17 cellular contexts compared by ENCODE assay signal in the genomic region with DNA sequence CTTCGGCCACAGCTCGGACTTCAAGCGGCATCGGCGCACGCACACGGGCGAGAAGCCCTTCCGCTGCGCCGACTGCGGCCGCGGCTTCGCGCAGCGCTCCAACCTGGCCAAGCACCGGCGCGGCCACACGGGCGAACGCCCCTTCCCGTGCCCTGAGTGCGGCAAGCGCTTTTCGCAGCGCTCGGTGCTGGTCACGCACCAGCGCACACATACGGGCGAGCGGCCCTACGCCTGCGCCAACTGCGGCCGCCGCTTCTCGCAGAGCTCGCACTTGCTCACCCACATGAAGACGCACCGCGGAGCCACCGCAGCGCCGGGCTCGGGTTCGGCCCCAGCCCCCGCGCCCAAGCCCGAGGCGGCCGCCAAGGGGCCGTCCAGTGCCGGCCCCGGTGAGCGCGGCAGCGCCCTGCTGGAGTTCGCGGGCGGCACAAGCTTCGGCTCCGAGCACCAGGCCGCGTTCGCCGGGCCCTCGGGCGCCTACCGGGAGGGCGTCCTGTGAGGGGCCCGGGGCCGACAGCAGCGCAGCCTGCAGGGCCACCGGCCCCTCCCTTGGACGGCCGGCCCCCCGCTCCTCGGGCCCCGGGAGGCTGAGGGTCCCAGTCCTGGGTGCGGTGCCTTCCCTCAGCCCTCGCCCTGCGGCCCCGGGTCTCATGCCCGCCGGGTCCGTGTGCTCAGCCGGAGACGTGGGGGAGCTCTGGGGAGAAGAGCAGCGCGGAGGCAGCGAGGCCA. TPM values are rescaled to one million over a fixed set of nuclear protein-coding genes. Genes with fewer than 3 reads are reported as not detected.
A peak's percentile ranks its signal among the peaks of the same experiment; 100 is the strongest.
DNase-seq lines count a peak whose midpoint lies in the region; ATAC-seq, FAIRE-seq and TF ChIP-seq lines count a peak whose summit lies in the region.
"Had no signal": no experiment of that assay in that cellular context is flagged by ENCODE, and none has a peak within 500 bp of the region (broad histone marks: within the 10 kb centered on the region; RNA-seq: fewer than 3 reads in every experiment).

No MANE protein-coding gene starts in this region.

- WGBS in small intestine, 3 donors: 94 to 98% (median 98%) methylated on average over 71 to 94 of the region's 94 CpGs

- H3K27me3 Mint-ChIP-seq in activated CD4-positive, alpha-beta T cell treated with anti-CD3 and anti-CD28 coated beads for 36 hours: no peaks in the 10 kb centered on the region
- H3K27me3 Mint-ChIP-seq: CD8-positive, alpha-beta memory T cell had no signal

- in situ Hi-C loops in GM13976 (cut with MboI; ENCODE audit: low sequenced_read_pairs, unreplicated experiment): no loop called here

- CTCF ChIA-PET in activated CD4-positive, alpha-beta T cell treated with anti-CD3 and anti-CD28 coated beads for 36 hours (lab: Charles Lee): no interaction called here

- no peak overlapping the region for H3K27ac Mint-ChIP-seq in activated CD4-positive, alpha-beta T cell treated with anti-CD3 and anti-CD28 coated beads for 36 hours
- H3K27ac Mint-ChIP-seq: CD8-positive, alpha-beta memory T cell had no signal

- no peak overlapping the region for H3K4me3 Mint-ChIP-seq in activated CD4-positive, alpha-beta T cell treated with anti-CD3 and anti-CD28 coated beads for 36 hours
- H3K4me3 Mint-ChIP-seq: CD8-positive, alpha-beta memory T cell had no signal

- H3K9me3 ChIP-seq in upper lobe of right lung: no peaks in the 10 kb centered on the region
- no peaks in the 10 kb centered on the region for H3K9me3 ChIP-seq in small intestine (ENCODE audit: control insufficient read depth, low read depth)
- H3K9me3 ChIP-seq: HAP-1 had no signal

- ATAC-seq in esophagus mucosa (peak; percentile 24), upper lobe of right lung (no peak), HG03457 (IDR thresholded peaks at IDR 0.05; ENCODE audit: unreplicated experiment) (no peak)
- no peak for ATAC-seq in activated CD4-positive, alpha-beta T cell treated with anti-CD3 and anti-CD28 coated beads for 36 hours

- TF ChIP-seq CTCF in GM13976 (IDR thresholded peaks at IDR 0.05; ENCODE audit: borderline replicate concordance, control extremely low read depth, extremely low read depth, insufficient read depth, missing control alignments) (no peak), upper lobe of right lung (IDR thresholded peaks at IDR 0.05) (no peak)

- H3K36me3 ChIP-seq in upper lobe of right lung: peaks cover 18% of the 10 kb centered on the region
- peaks cover 26 to 28% of the 10 kb centered on the region in 2 donors for H3K36me3 ChIP-seq in small intestine (ENCODE audit: control insufficient read depth in 2 of 2, insufficient read depth in 2 of 2, low read length in 2 of 2)

- peaks cover 36% of the 10 kb centered on the region for H3K36me3 Mint-ChIP-seq in activated CD4-positive, alpha-beta T cell treated with anti-CD3 and anti-CD28 coated beads for 36 hours (ENCODE audit: low read depth)

- H3K9me3 Mint-ChIP-seq in activated CD4-positive, alpha-beta T cell treated with anti-CD3 and anti-CD28 coated beads for 36 hours (ENCODE audit: low read depth): no peaks in the 10 kb centered on the region

- FAIRE-seq in small intestine (lab: Jason Lieb, UNC): no peak

- H3K27ac ChIP-seq in upper lobe of right lung (no peak overlapping the region), small intestine (ENCODE audit: low read depth in 1 of 2, low read length in 1 of 2) (no peak overlapping the region)
- H3K27ac ChIP-seq: BLaER1 had no signal

- POLR2A ChIA-PET in activated CD4-positive, alpha-beta T cell treated with anti-CD3 and anti-CD28 coated beads for 36 hours (lab: Charles Lee): no interaction called here

- H3K4me1 ChIP-seq in upper lobe of right lung (no peaks in the 10 kb centered on the region), small intestine (ENCODE audit: control insufficient read depth in 2 of 2, insufficient read depth in 1 of 2, low read depth in 1 of 2, low read length in 1 of 2) (no peaks in the 10 kb centered on the region)
- H3K4me1 ChIP-seq: HAP-1 had no signal

- H3K27me3 ChIP-seq in upper lobe of right lung: no peaks in the 10 kb centered on the region
- H3K27me3 ChIP-seq in small intestine (ENCODE audit: control insufficient read depth in 2 of 2, insufficient read depth in 2 of 2, low read length in 2 of 2): no peaks in the 10 kb centered on the region
- H3K27me3 ChIP-seq: BLaER1 had no signal

- peaks cover 4% of the 10 kb centered on the region for H3K4me1 Mint-ChIP-seq in activated CD4-positive, alpha-beta T cell treated with anti-CD3 and anti-CD28 coated beads for 36 hours

- H3K4me3 ChIP-seq in upper lobe of right lung (no peak overlapping the region), small intestine (ENCODE audit: low read depth in 1 of 2, low read length in 2 of 2) (no peak overlapping the region)
- H3K4me3 ChIP-seq: HAP-1 had no signal

- intact Hi-C loops in upper lobe of right lung (cut with DNase I): no loop called here
- intact Hi-C loops in activated CD4-positive, alpha-beta T cell treated with anti-CD3 and anti-CD28 coated beads for 36 hours (cut with DNase I, micrococcal nuclease): no loop called here

- peak; percentile 4 for DNase-seq in activated T-cell treated with anti-CD3 and anti-CD28 coated beads, Interleukin-2, amount 50 U/mL, for 1 hour
- no peak for DNase-seq in activated T-cell treated with anti-CD3 and anti-CD28 coated beads, Interleukin-2, amount 50 U/mL, for 48 hours
- DNase-seq in GM13976 (ENCODE audit: low spot score) (peak; percentile 30), upper lobe of right lung (peak; percentile 32), small intestine (no peak)
- DNase-seq in activated CD4-positive, alpha-beta T cell treated with anti-CD3 and anti-CD28 coated beads for 36 hours: no peak
- DNase-seq: KG1, NCI-H1436, NCI-H2029 treated with DMSO at 0.1 percent for 48 hours, NCI-H2171 treated with DMSO at 0.1 percent for 48 hours, NCI-H748 treated with DMSO at 0.1 percent for 48 hours, OCI-M1 had no signal

RNA-seq across cellular contexts. Expression of a gene that starts 17.2 kb away (rescaled TPM):
- total RNA-seq in esophagus mucosa (10.4 TPM), upper lobe of right lung (46.8 TPM)
- 10 to 100 TPM; 11.6 to 16.1 (median 11.9) TPM for polyA plus RNA-seq in small intestine
- 10 to 100 TPM; 15.7 to 20.8 TPM for total RNA-seq in activated CD4-positive, alpha-beta T cell treated with anti-CD3 and anti-CD28 coated beads for 36 hours

RNA-seq across cellular contexts. Expression of a gene that starts 38.9 kb away (rescaled TPM):
- total RNA-seq in esophagus mucosa (0.24 TPM), upper lobe of right lung (5.2 TPM)
- polyA plus RNA-seq in small intestine: 1 to 10 TPM in 1 of 3 donors, under 1 TPM in 1, not detected in 1; 0.81 to 1.5 TPM
- 1 to 10 TPM; 1.2 to 1.3 TPM for total RNA-seq in activated CD4-positive, alpha-beta T cell treated with anti-CD3 and anti-CD28 coated beads for 36 hours

RNA-seq across cellular contexts. Expression of a gene that starts 52.5 kb away (rescaled TPM):
- 13.1 TPM for total RNA-seq in esophagus mucosa
- total RNA-seq in upper lobe of right lung: 25.0 TPM
- 1 to 10 TPM; 4.5 to 8.5 (median 5.9) TPM for polyA plus RNA-seq in small intestine
- 10 to 100 TPM; 22.4 to 23.2 TPM for total RNA-seq in activated CD4-positive, alpha-beta T cell treated with anti-CD3 and anti-CD28 coated beads for 36 hours

Comparison
In these comparisons a context has a peak if more than half of its experiments do, and no peak if none do; other contexts are left out.
1. DNase-seq: peak in activated T-cell treated with anti-CD3 and anti-CD28 coated beads, Interleukin-2, amount 50 U/mL, for 1 hour (single experiment), GM13976 (single experiment) and upper lobe of right lung (single experiment); none in activated T-cell treated with anti-CD3 and anti-CD28 coated beads, Interleukin-2, amount 50 U/mL, for 48 hours (0 of 2), small intestine (single experiment) and activated CD4-positive, alpha-beta T cell treated with anti-CD3 and anti-CD28 coated beads for 36 hours (single experiment).